In genomic region chr3:161694682-161695586, GRCh38 we compare ENCODE assay signal across 22 cellular contexts.
A peak's percentile ranks its signal among the peaks of the same experiment; 100 is the strongest.
DNase-seq lines count a peak whose midpoint lies in the region; ATAC-seq and TF ChIP-seq lines count a peak whose summit lies in the region.
"Had no signal": no experiment of that assay in that cellular context is flagged by ENCODE, and none has a peak within 500 bp of the region (broad histone marks: within the 10 kb centered on the region; RNA-seq: fewer than 3 reads in every experiment).

No MANE protein-coding gene starts in this region.

- H3K9ac ChIP-seq in trophoblast cell (ENCODE audit: low read length): no peak overlapping the region

- H2AFZ ChIP-seq in trophoblast cell (ENCODE audit: insufficient read depth, low read length, poor library complexity): no peak overlapping the region

- no peak overlapping the region for H3K4me3 ChIP-seq in trophoblast cell (ENCODE audit: low read depth, low read length)
- H3K4me3 ChIP-seq: adrenal gland, mucosa of descending colon, spleen, thoracic aorta had no signal

- H3K4me2 ChIP-seq in trophoblast cell (ENCODE audit: low read length): no peak overlapping the region

- H3K4me1 Mint-ChIP-seq in activated CD8-positive, alpha-beta T cell treated with anti-CD3 and anti-CD28 coated beads, Interleukin-2, amount 10 ng/mL, durations not matched to agents 7 days and 5 days (ENCODE audit: low read depth): no peaks in the 10 kb centered on the region
- H3K4me1 Mint-ChIP-seq in mesothelial cell of epicardium: no peaks in the 10 kb centered on the region

- TF ChIP-seq CTCF in GM10248 (IDR thresholded peaks at IDR 0.05; ENCODE audit: control extremely low read depth, extremely low read depth, low read depth, missing control alignments) (no peak), mesothelial cell of epicardium (IDR thresholded peaks at IDR 0.05; ENCODE audit: unreplicated experiment) (no peak)

- POLR2A ChIA-PET in GM10248 (lab: Yijun Ruan, JAX): no interaction called here
- POLR2A ChIA-PET in activated CD8-positive, alpha-beta T cell treated with anti-CD3 and anti-CD28 coated beads, Interleukin-2, amount 10 ng/mL, durations not matched to agents 7 days and 5 days (lab: Charles Lee): no interaction called here

- no peaks in the 10 kb centered on the region for H3K9me3 ChIP-seq in trophoblast cell (ENCODE audit: insufficient read depth, low read depth, low read length)
- H3K9me3 ChIP-seq: adrenal gland, BE2C, mucosa of descending colon, spleen, thoracic aorta had no signal

- CTCF ChIA-PET in GM10248 (lab: Yijun Ruan, JAX): no interaction called here
- CTCF ChIA-PET in activated CD8-positive, alpha-beta T cell treated with anti-CD3 and anti-CD28 coated beads, Interleukin-2, amount 10 ng/mL, durations not matched to agents 7 days and 5 days (lab: Charles Lee): no interaction called here

- WGBS in trophoblast cell (ENCODE audit: extremely low coverage, insufficient coverage, insufficient read length): no CpG with 5 or more reads among the region's 5 CpGs

- H2BK120ac ChIP-seq in trophoblast cell (ENCODE audit: insufficient read depth, low read length, poor library complexity): no peak overlapping the region

- DNase-seq in GM10248 (ENCODE audit: extremely low spot score) (peak; percentile 15), trophoblast cell (no peak), mesothelial cell of epicardium (ENCODE audit: low spot score in 2 of 2, unreplicated experiment in 2 of 2) (no peak)
- DNase-seq in activated CD8-positive, alpha-beta T cell treated with anti-CD3 and anti-CD28 coated beads, Interleukin-2, amount 10 ng/mL, durations not matched to agents 7 days and 5 days: no peak
- DNase-seq: adrenal gland, BE2C, erythroblast, left colon, mucosa of descending colon, NCI-H2029, NCI-H510A treated with DMSO at 0.1 percent for 48 hours, SHP77 treated with DMSO at 0.1 percent for 48 hours, spleen had no signal

- no peak overlapping the region for H3K27ac Mint-ChIP-seq in activated CD8-positive, alpha-beta T cell treated with anti-CD3 and anti-CD28 coated beads, Interleukin-2, amount 10 ng/mL, durations not matched to agents 7 days and 5 days
- no peak overlapping the region for H3K27ac Mint-ChIP-seq in mesothelial cell of epicardium
- H3K27ac Mint-ChIP-seq: activated T-helper 2 cell treated with anti-CD3 and anti-CD28 coated beads, Interferon-gamma antibody, Interleukin-2, Interleukin-4, amounts not matched to agents 10 μg/mL and 5 μg/mL and 100 μg/mL, durations not matched to agents 14 hours and 24 hours and 36 hours; T-helper 2 cell treated with Interferon-gamma antibody and Interleukin-4, amounts not matched to agents 5 μg/mL and 100 μg/mL, for 36 hours had no signal

- no peaks in the 10 kb centered on the region for H3K9me3 Mint-ChIP-seq in activated CD8-positive, alpha-beta T cell treated with anti-CD3 and anti-CD28 coated beads, Interleukin-2, amount 10 ng/mL, durations not matched to agents 7 days and 5 days (ENCODE audit: insufficient read depth)
- no peaks in the 10 kb centered on the region for H3K9me3 Mint-ChIP-seq in mesothelial cell of epicardium
- H3K9me3 Mint-ChIP-seq: activated T-helper 2 cell treated with anti-CD3 and anti-CD28 coated beads, Interferon-gamma antibody, Interleukin-2, Interleukin-4, amounts not matched to agents 10 μg/mL and 5 μg/mL and 100 μg/mL, durations not matched to agents 14 hours and 24 hours and 36 hours; T-helper 2 cell treated with Interferon-gamma antibody and Interleukin-4, amounts not matched to agents 5 μg/mL and 100 μg/mL, for 36 hours had no signal

- H2BK12ac ChIP-seq in trophoblast cell (ENCODE audit: low read length): no peak overlapping the region

- no peaks in the 10 kb centered on the region for H3K27me3 Mint-ChIP-seq in activated CD8-positive, alpha-beta T cell treated with anti-CD3 and anti-CD28 coated beads, Interleukin-2, amount 10 ng/mL, durations not matched to agents 7 days and 5 days (ENCODE audit: low read depth)
- H3K27me3 Mint-ChIP-seq in mesothelial cell of epicardium (ENCODE audit: low read depth): peaks cover 12% of the 10 kb centered on the region

- H2BK5ac ChIP-seq in trophoblast cell (ENCODE audit: low read depth, low read length, poor library complexity): no peak overlapping the region

- H4K8ac ChIP-seq in trophoblast cell (ENCODE audit: low read depth, low read length): no peak overlapping the region

- no peaks in the 10 kb centered on the region for H3K36me3 Mint-ChIP-seq in activated CD8-positive, alpha-beta T cell treated with anti-CD3 and anti-CD28 coated beads, Interleukin-2, amount 10 ng/mL, durations not matched to agents 7 days and 5 days (ENCODE audit: low read depth)
- no peaks in the 10 kb centered on the region for H3K36me3 Mint-ChIP-seq in mesothelial cell of epicardium

- no peak overlapping the region for H3K4ac ChIP-seq in trophoblast cell (ENCODE audit: low read depth, low read length)

- H3K14ac ChIP-seq in trophoblast cell (ENCODE audit: low read length): no peak overlapping the region

- no peak overlapping the region for H3K18ac ChIP-seq in trophoblast cell (ENCODE audit: low read length)

- H4K91ac ChIP-seq in trophoblast cell (ENCODE audit: low read depth, low read length): no peak overlapping the region

- ATAC-seq in GM19025 (IDR thresholded peaks at IDR 0.05; ENCODE audit: low read depth, unreplicated experiment): peak; percentile 72
- peak; percentile 72 for ATAC-seq in HG02610 (IDR thresholded peaks at IDR 0.05; ENCODE audit: unreplicated experiment)
- peak; percentile 74 for ATAC-seq in HG03378 (IDR thresholded peaks at IDR 0.05; ENCODE audit: unreplicated experiment)
- no peak for ATAC-seq in activated CD8-positive, alpha-beta T cell treated with anti-CD3 and anti-CD28 coated beads, Interleukin-2, amount 10 ng/mL, durations not matched to agents 7 days and 5 days
- ATAC-seq in HG03457 (IDR thresholded peaks at IDR 0.05; ENCODE audit: unreplicated experiment): no peak
- ATAC-seq: activated CD4-positive, CD25-positive, alpha-beta regulatory T cell treated with anti-CD3 and anti-CD28 coated beads, Interleukin-2, amount 50 U/mL, for 24 hours; left colon; mucosa of descending colon had no signal

- H3K27me3 ChIP-seq in trophoblast cell (ENCODE audit: insufficient read depth, low read length): no peaks in the 10 kb centered on the region
- H3K27me3 ChIP-seq: adrenal gland, BE2C, spleen had no signal

- no peak overlapping the region for H3K4me3 Mint-ChIP-seq in activated CD8-positive, alpha-beta T cell treated with anti-CD3 and anti-CD28 coated beads, Interleukin-2, amount 10 ng/mL, durations not matched to agents 7 days and 5 days
- H3K4me3 Mint-ChIP-seq in mesothelial cell of epicardium: no peak overlapping the region
- H3K4me3 Mint-ChIP-seq: T-helper 2 cell treated with Interferon-gamma antibody and Interleukin-4, amounts not matched to agents 5 μg/mL and 100 μg/mL, for 36 hours had no signal

- no peak overlapping the region for H2AK5ac ChIP-seq in trophoblast cell (ENCODE audit: low read length)

- no peaks in the 10 kb centered on the region for H3K36me3 ChIP-seq in trophoblast cell (ENCODE audit: control insufficient read depth in 1 of 2, insufficient read depth in 2 of 2, low read length in 2 of 2)
- H3K36me3 ChIP-seq: adrenal gland, BE2C, spleen, thoracic aorta had no signal

- H3K79me2 ChIP-seq in trophoblast cell (ENCODE audit: control insufficient read depth, insufficient read depth, low read length, poor library complexity): no peaks in the 10 kb centered on the region

- H4K12ac ChIP-seq in trophoblast cell (ENCODE audit: low read depth, low read length): no peak overlapping the region

- H3K79me1 ChIP-seq in trophoblast cell (ENCODE audit: low read length): no peaks in the 10 kb centered on the region

- no peak overlapping the region for H3K23ac ChIP-seq in trophoblast cell (ENCODE audit: low read length)

- no peaks in the 10 kb centered on the region for H3K4me1 ChIP-seq in trophoblast cell (ENCODE audit: control insufficient read depth in 1 of 2, insufficient read depth in 2 of 2, low read length in 2 of 2)
- H3K4me1 ChIP-seq: adrenal gland, BE2C, spleen had no signal

- no peak overlapping the region for H3K27ac ChIP-seq in trophoblast cell (ENCODE audit: low read depth, low read length)
- H3K27ac ChIP-seq: 22Rv1, adrenal gland, spleen, thoracic aorta had no signal

Comparison
In these comparisons a context has a peak if more than half of its experiments do, and no peak if none do; other contexts are left out.
1. ATAC-seq: peak in GM19025 (single experiment), HG02610 (single experiment) and HG03378 (single experiment); none in activated CD8-positive, alpha-beta T cell treated with anti-CD3 and anti-CD28 coated beads, Interleukin-2, amount 10 ng/mL, durations not matched to agents 7 days and 5 days (single experiment) and HG03457 (single experiment).